In genomic region chr12:89883630-89884364, GRCh38 we compare ENCODE assay signal across 10 cellular contexts.
DNase-seq lines count a peak whose midpoint lies in the region; ATAC-seq and TF ChIP-seq lines count a peak whose summit lies in the region.
"Had no signal": no experiment of that assay in that cellular context is flagged by ENCODE, and none has a peak within 500 bp of the region (broad histone marks: within the 10 kb centered on the region; RNA-seq: fewer than 3 reads in every experiment).

No MANE protein-coding gene starts in this region.

- no peaks in the 10 kb centered on the region for H3K27me3 ChIP-seq in psoas muscle (ENCODE audit: insufficient read depth in 3 of 3, low read length in 2 of 3)

- no peaks in the 10 kb centered on the region for H3K9me3 ChIP-seq in psoas muscle

- no peaks in the 10 kb centered on the region for H3K36me3 Mint-ChIP-seq in mesothelial cell of epicardium

- H3K4me3 Mint-ChIP-seq in mesothelial cell of epicardium, result no peak overlapping the region
- H3K4me3 Mint-ChIP-seq: activated T-cell treated with anti-CD3 and anti-CD28 coated beads, Interleukin-2, amount 50 U/mL, for 4 hours had no signal

- 73 to 84% (median 76%) methylated on average over 4 of the region's 4 CpGs for WGBS in psoas muscle, 3 donors

- DNase-seq in ELF-1 (ENCODE audit: low read depth, low spot score) (peak; percentile 39), NCI-H2029 (lab: John Stamatoyannopoulos, UW) (peak; percentile 4), astrocyte of the spinal cord (ENCODE audit: low read depth, low spot score) (peak; percentile 70), mesothelial cell of epicardium (ENCODE audit: low spot score in 2 of 2, unreplicated experiment in 2 of 2) (no peak), RWPE1 (ENCODE audit: low spot score) (no peak), psoas muscle (no peak), NCI-H1048 (lab: John Stamatoyannopoulos, UW) (no peak)
- DNase-seq: activated T-cell treated with anti-CD3 and anti-CD28 coated beads, Interleukin-2, amount 50 U/mL, for 4 hours; T-helper 1 cell had no signal

- ATAC-seq in GM18909 (IDR thresholded peaks at IDR 0.05; ENCODE audit: poor library complexity, unreplicated experiment), result no peak
- ATAC-seq in psoas muscle, result no peak
- ATAC-seq: activated T-cell treated with anti-CD3 and anti-CD28 coated beads, Interleukin-2, amount 50 U/mL, for 4 hours had no signal

- H3K4me3 ChIP-seq in astrocyte of the spinal cord (ENCODE audit: low read depth, low read length), result no peak overlapping the region
- no peak overlapping the region for H3K4me3 ChIP-seq in psoas muscle

- no peaks in the 10 kb centered on the region for H3K36me3 ChIP-seq in psoas muscle (ENCODE audit: insufficient read depth in 1 of 2, low read depth in 1 of 2)

- CTCF ChIA-PET in RWPE1 (lab: Yijun Ruan, JAX), result interaction anchor here (0.6 to 0.9 kb wide), 2 partner anchors 11 to 227 kb away, joined by 3 to 7 read pairs; no protein-coding TSS in a partner anchor

- peak overlapping the region; percentile 70 for H3K27ac Mint-ChIP-seq in mesothelial cell of epicardium

- H3K4me1 Mint-ChIP-seq in mesothelial cell of epicardium, result peaks cover 47% of the 10 kb centered on the region

- no peaks in the 10 kb centered on the region for H3K9me3 Mint-ChIP-seq in mesothelial cell of epicardium
- H3K9me3 Mint-ChIP-seq: activated T-cell treated with anti-CD3 and anti-CD28 coated beads, Interleukin-2, amount 50 U/mL, for 4 hours had no signal

- POLR2A ChIA-PET in RWPE1 (lab: Yijun Ruan, JAX; ENCODE audit: low non-redundant PET), result no interaction called here

- in situ Hi-C loops in astrocyte of the spinal cord (cut with HindIII; ENCODE audit: low sequenced_read_pairs), result no loop called here

- H3K4me1 ChIP-seq in psoas muscle, result no peaks in the 10 kb centered on the region

- intact Hi-C loops in psoas muscle (cut with DNase I), result no loop called here

- H3K27me3 Mint-ChIP-seq in mesothelial cell of epicardium (ENCODE audit: low read depth), result no peaks in the 10 kb centered on the region

- TF ChIP-seq CTCF in astrocyte of the spinal cord (IDR thresholded peaks at IDR 0.05; ENCODE audit: low read depth, low read length) (no peak), mesothelial cell of epicardium (IDR thresholded peaks at IDR 0.05; ENCODE audit: unreplicated experiment) (no peak), RWPE1 (conservative IDR thresholded peaks at IDR 0.05; ENCODE audit: low read depth) (no peak), psoas muscle (IDR thresholded peaks at IDR 0.05) (no peak)

- H3K27ac ChIP-seq in RWPE1 (no peak overlapping the region), psoas muscle (no peak overlapping the region)

Comparison
In these comparisons a context has a peak if more than half of its experiments do, and no peak if none do; other contexts are left out.
1. DNase-seq: peak in ELF-1 (single experiment), NCI-H2029 (single experiment) and astrocyte of the spinal cord (single experiment); none in mesothelial cell of epicardium (0 of 2), RWPE1 (single experiment), psoas muscle (0 of 2) and NCI-H1048 (single experiment).